ENCODE assay signal across 22 cellular contexts in the genomic region with DNA sequence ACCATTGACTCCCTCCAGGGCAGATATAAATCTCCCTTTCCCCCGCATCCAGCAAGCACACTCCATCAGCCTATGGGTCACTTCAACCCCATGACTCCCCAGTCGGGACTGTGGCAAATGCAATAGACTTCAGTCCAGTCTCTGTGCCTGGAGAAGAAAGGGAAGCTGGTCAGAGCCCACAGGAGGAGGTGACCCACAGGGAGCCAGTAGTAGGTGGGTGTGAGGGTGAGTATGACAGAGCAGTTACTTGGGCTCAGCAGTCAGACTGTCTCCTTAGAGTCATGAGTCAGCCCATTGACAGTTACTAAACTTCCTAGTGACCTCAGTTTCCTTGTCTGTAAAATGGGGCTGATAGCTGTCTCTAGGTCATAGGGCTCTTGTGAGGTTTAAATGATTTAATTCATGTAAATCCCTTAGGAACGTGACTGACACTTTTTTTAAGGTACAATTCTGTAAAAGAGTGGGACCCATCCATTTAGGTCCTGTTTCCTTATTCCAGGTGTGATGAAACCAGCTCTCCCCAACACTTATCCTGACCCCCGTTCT.
"Had no signal": no experiment of that assay in that cellular context is flagged by ENCODE, and none has a peak within 500 bp of the region (broad histone marks: within the 10 kb centered on the region; RNA-seq: fewer than 3 reads in every experiment).

No MANE protein-coding gene starts in this region.

- H3K4me1 ChIP-seq: foreskin keratinocyte, uterus had no signal

- H3K36me3 Mint-ChIP-seq: activated CD4-positive, alpha-beta memory T cell treated with anti-CD3 and anti-CD28 coated beads for 36 hours; activated CD8-positive, alpha-beta memory T cell treated with anti-CD3 and anti-CD28 coated beads, Interleukin-2, amount 10 ng/mL, durations not matched to agents 7 days and 5 days; brain; WTC11 had no signal

- H3K36me3 ChIP-seq: tibial nerve, uterus had no signal

- DNase-seq: activated CD4-positive, alpha-beta memory T cell treated with anti-CD3 and anti-CD28 coated beads for 36 hours; activated CD4-positive, alpha-beta T cell treated with anti-CD3 and anti-CD28 coated beads for 4 hours; activated CD8-positive, alpha-beta memory T cell treated with anti-CD3 and anti-CD28 coated beads, Interleukin-2, amount 10 ng/mL, durations not matched to agents 7 days and 5 days; activated naive CD4-positive, alpha-beta T cell treated with Interleukin-2 at 50 U/mL for 16 hours; anterior cingulate cortex; caudate nucleus; endodermal cell; foreskin keratinocyte; nephron progenitor cell; occipital lobe; posterior cingulate gyrus; retina; stimulated activated CD4-positive, alpha-beta T cell treated with anti-CD3 and anti-CD28 coated beads, Interleukin-1b, Interleukin-23, amount 100 ng/mL, for 48 hours; stimulated activated CD8-positive, alpha-beta memory T cell treated with anti-CD3 and anti-CD28 coated beads, Interleukin-4, amount 100 ng/mL, for 48 hours; stimulated activated naive CD4-positive, alpha-beta T cell treated with Interleukin-2 at 50 U/mL for 16 hours; T1000; uterus had no signal

- H3K4me1 Mint-ChIP-seq: brain, endodermal cell, nephron progenitor cell, WTC11 had no signal

- H3K27me3 ChIP-seq: uterus had no signal

- H3K27ac Mint-ChIP-seq: activated CD4-positive, alpha-beta memory T cell treated with anti-CD3 and anti-CD28 coated beads for 36 hours; activated CD8-positive, alpha-beta memory T cell treated with anti-CD3 and anti-CD28 coated beads, Interleukin-2, amount 10 ng/mL, durations not matched to agents 7 days and 5 days; brain; endodermal cell; WTC11 had no signal

- ATAC-seq: activated CD8-positive, alpha-beta memory T cell treated with anti-CD3 and anti-CD28 coated beads, Interleukin-2, amount 10 ng/mL, durations not matched to agents 7 days and 5 days; foreskin keratinocyte; left lobe of liver; WTC11 had no signal

- H3K27me3 Mint-ChIP-seq: activated CD4-positive, alpha-beta memory T cell treated with anti-CD3 and anti-CD28 coated beads for 36 hours had no signal

- H3K9me3 ChIP-seq: tibial nerve, uterus had no signal

- H3K9me3 Mint-ChIP-seq: activated CD4-positive, alpha-beta memory T cell treated with anti-CD3 and anti-CD28 coated beads for 36 hours; endodermal cell; nephron progenitor cell; WTC11 had no signal

- H3K4me3 Mint-ChIP-seq: activated CD4-positive, alpha-beta memory T cell treated with anti-CD3 and anti-CD28 coated beads for 36 hours; activated CD8-positive, alpha-beta memory T cell treated with anti-CD3 and anti-CD28 coated beads, Interleukin-2, amount 10 ng/mL, durations not matched to agents 7 days and 5 days; brain; endodermal cell; nephron progenitor cell; WTC11 had no signal

- H3K27ac ChIP-seq: foreskin keratinocyte, tibial nerve, uterus had no signal

- H3K4me3 ChIP-seq: lung, tibial nerve, uterus had no signal
